8 cellular contexts compared by ENCODE assay signal in genomic region chr7:72879079-72879736, GRCh38. TPM values are rescaled to one million over a fixed set of nuclear protein-coding genes. Genes with fewer than 3 reads are reported as not detected.
DNase-seq lines count a peak whose midpoint lies in the region; TF ChIP-seq lines count a peak whose summit lies in the region.
"Not testable (repeated sequence)": the region's sequence is repeated elsewhere in the genome, so short reads cannot be mapped to it uniquely, and the experiment has no call there.

No MANE protein-coding gene starts in this region.

- H3K4me1 Mint-ChIP-seq in nephron: peaks cover 12% of the 10 kb centered on the region

- H3K9me3 Mint-ChIP-seq in nephron: not testable (repeated sequence)

- TF ChIP-seq CTCF in LNCaP clone FGC (IDR thresholded peaks at IDR 0.05; ENCODE audit: control insufficient read depth, extremely low read depth, insufficient read depth); nephron (IDR thresholded peaks at IDR 0.05; ENCODE audit: unreplicated experiment in 3 of 3): not testable (repeated sequence)

- peak overlapping the region; percentile 93 to 99 (median 94) for H3K4me3 Mint-ChIP-seq in nephron

- peak overlapping the region; percentile 88 for H3K9ac ChIP-seq in ES-I3 (ENCODE audit: low read depth, low read length)

- not testable (repeated sequence) for H3K36me3 ChIP-seq in ES-I3 (ENCODE audit: insufficient read depth, low read length); H7 (replicated peaks; ENCODE audit: control insufficient read depth, insufficient read depth, low read length)

- H3K27me3 Mint-ChIP-seq in nephron (ENCODE audit: low read depth): not testable (repeated sequence)

- peaks cover 20% of the 10 kb centered on the region for H3K36me3 Mint-ChIP-seq in nephron (ENCODE audit: low read depth)

- H3K27me3 ChIP-seq in H7 (ENCODE audit: control insufficient read depth, insufficient read depth, low read length): not testable (repeated sequence)

- H3K9me3 ChIP-seq in ES-I3 (ENCODE audit: control insufficient read depth, insufficient read depth, low read length): not testable (repeated sequence)

- H3K4me3 ChIP-seq in H7 (ENCODE audit: insufficient read depth, low read depth, low read length) (peak overlapping the region; percentile 70), LNCaP clone FGC (ENCODE audit: low read depth, low read length) (peak overlapping the region; percentile 85)

- not testable (repeated sequence) for H3K4me1 ChIP-seq in ES-I3 (ENCODE audit: insufficient read depth, low read length)

- DNase-seq in H7 (peak; percentile 75), LNCaP clone FGC (ENCODE audit: low read depth) (peak; percentile 72), SHP77 (lab: John Stamatoyannopoulos, UW) (peak; percentile 86 to 90), fibroblast of the conjunctiva (ENCODE audit: low read depth) (peak; percentile 76)
- peak; percentile 91 for DNase-seq in activated effector memory CD4-positive, alpha-beta T cell treated with anti-CD3 and anti-CD28 coated beads, Interleukin-2, amount 50 U/mL, for 16 hours
- peak; percentile 46 to 76 (median 66) for DNase-seq in stimulated activated naive CD4-positive, alpha-beta T cell (lab: John Stamatoyannopoulos, UW)

- H3K27ac Mint-ChIP-seq in nephron: peak overlapping the region; percentile 95 to 98 (median 97)

RNA-seq across cellular contexts. Expression of gene POM121, which starts 45.7 kb away (rescaled TPM):
- total RNA-seq in H7 (2014; rRNA removed; shearing (Covaris generic)): 10.7 and 11.3 TPM in 2 replicates

RNA-seq across cellular contexts. Expression of gene TYW1B, which starts 51.2 kb away (rescaled TPM):
- total RNA-seq in H7 (2014; rRNA removed; shearing (Covaris generic)): 0.62 and 1.1 TPM in 2 replicates

Comparison
In these comparisons a context has a peak if more than half of its experiments do, and no peak if none do; other contexts are left out.
1. Peak in every context shown above with its lines: DNase-seq and H3K4me3 ChIP-seq.